In genomic region chr9:103601287-103601686, GRCh38 we compare ENCODE assay signal across 31 cellular contexts.
A peak's percentile ranks its signal among the peaks of the same experiment; 100 is the strongest.
DNase-seq lines count a peak whose midpoint lies in the region; ATAC-seq, FAIRE-seq and TF ChIP-seq lines count a peak whose summit lies in the region.
"Had no signal": no experiment of that assay in that cellular context is flagged by ENCODE, and none has a peak within 500 bp of the region (broad histone marks: within the 10 kb centered on the region; RNA-seq: fewer than 3 reads in every experiment).

No MANE protein-coding gene starts in this region.

- ATAC-seq in HepG2: no peak
- no peak for ATAC-seq in right lobe of liver
- no peak for ATAC-seq in K562
- ATAC-seq: A549; CD8-positive, alpha-beta T cell had no signal

- H3K4me2 ChIP-seq in HepG2 (ENCODE audit: low read depth, low read length): no peak overlapping the region
- H3K4me2 ChIP-seq in K562 (ENCODE audit: insufficient read depth, low read length): no peak overlapping the region
- H3K4me2 ChIP-seq: A549; BLaER1; BLaER1 treated with 17β-estradiol and CSF1 and Interleukin-3, amounts not matched to agents 10 nM and 100 nM had no signal

- no TSS peak for BruUV-seq in HepG2 (replicated peaks; lab: Mats Ljungman, UMichigan)
- no TSS peak for BruUV-seq in K562 (replicated peaks; lab: Mats Ljungman, UMichigan)

- TF ChIP-seq CTCF in HepG2 (CRISPR knock-in tag; IDR thresholded peaks at IDR 0.05) (no peak), right lobe of liver (IDR thresholded peaks at IDR 0.05) (no peak), K562 (IDR thresholded peaks at IDR 0.05 in 2 of 3, conservative IDR thresholded peaks at IDR 0.05 in 1 of 3; ENCODE audit: insufficient read depth in 2 of 3, low read depth in 1 of 3, low read length in 3 of 3) (no peak)

- no peak overlapping the region for H2AFZ ChIP-seq in HepG2 (ENCODE audit: low read length)
- no peak overlapping the region for H2AFZ ChIP-seq in K562 (ENCODE audit: low read depth, low read length)

- TF ChIP-seq EP300 in HepG2 (IDR thresholded peaks at IDR 0.05; ENCODE audit: low read depth in 2 of 2, low read length in 2 of 2): no peak
- no peak for TF ChIP-seq EP300 in HepG2 (CRISPR knock-in tag; IDR thresholded peaks at IDR 0.05; ENCODE audit: borderline replicate concordance)
- no peak for TF ChIP-seq EP300 in K562 (IDR thresholded peaks at IDR 0.05; ENCODE audit: low read length)

- no peak for DNase-seq in HepG2 (ENCODE audit: low spot score)
- DNase-seq in right lobe of liver: no peak
- DNase-seq in K562 (ENCODE audit: extremely low read depth in 1 of 4, low spot score in 3 of 4): no peak
- no peak for DNase-seq in substantia nigra (lab: John Stamatoyannopoulos, UW)
- DNase-seq: 8988T; ACHN; AML-193; BE2C; C1 segment of cervical spinal cord; Caco-2; Calu3; CD4-positive, alpha-beta memory T cell; CD4-positive, alpha-beta T cell; CD4-positive, CD25-positive, alpha-beta regulatory T cell; CD8-positive, alpha-beta memory T cell; CD8-positive, alpha-beta T cell; COR-L47; DMS 273 treated with DMSO at 0.1 percent for 48 hours; DMS153; DMS53; DMS79; DMS79 treated with DMSO at 0.1 percent for 48 hours; DND-41; EL had no signal

- no peak overlapping the region for H3K27ac ChIP-seq in HepG2 (ENCODE audit: extremely low read length, insufficient read depth, low read length)
- no peak overlapping the region for H3K27ac ChIP-seq in right lobe of liver
- H3K27ac ChIP-seq in K562 (ENCODE audit: extremely low read depth, low read depth, low read length): no peak overlapping the region
- H3K27ac ChIP-seq in substantia nigra (ENCODE audit: low read depth, low read length, poor library complexity, severe bottlenecking): no peak overlapping the region
- H3K27ac ChIP-seq: 22Rv1; A549; BLaER1; BLaER1 treated with 17β-estradiol and CSF1 and Interleukin-3, amounts not matched to agents 10 nM and 100 nM; C4-2B had no signal

- in situ Hi-C loops in HepG2 (cut with HindIII; ENCODE audit: extremely low pct_ligation_motif_present, low pct_unique_long_range_greater_than_20kb) (no loop called here), K562 (cut with MboI) (no loop called here)

- CTCF ChIA-PET in HepG2 (lab: Yijun Ruan, JAX; ENCODE audit: low intra/inter-chr PET ratio, low total read pairs): no interaction called here
- CTCF ChIA-PET in K562 (lab: Yijun Ruan, JAX; ENCODE audit: low intra/inter-chr PET ratio): no interaction called here

- TF ChIP-seq POLR2A in HepG2 (IDR thresholded peaks at IDR 0.05; ENCODE audit: insufficient read depth in 1 of 2, low read depth in 2 of 2, low read length in 2 of 2) (no peak), right lobe of liver (IDR thresholded peaks at IDR 0.05) (no peak), K562 (conservative IDR thresholded peaks at IDR 0.05) (no peak)

- H4K20me1 ChIP-seq in HepG2 (ENCODE audit: insufficient read depth, low read length) (no peaks in the 10 kb centered on the region), K562 (replicated peaks; ENCODE audit: control insufficient read depth, insufficient read depth, low read length) (no peaks in the 10 kb centered on the region)
- H4K20me1 ChIP-seq: BLaER1; BLaER1 treated with 17β-estradiol and CSF1 and Interleukin-3, amounts not matched to agents 10 nM and 100 nM had no signal

- H3K4me3 ChIP-seq in HepG2 (replicated peaks in 1 of 3; ENCODE audit: insufficient read depth in 1 of 3, low read depth in 2 of 3, low read length in 3 of 3): no peak overlapping the region
- H3K4me3 ChIP-seq in right lobe of liver: no peak overlapping the region
- no peak overlapping the region for H3K4me3 ChIP-seq in K562
- H3K4me3 ChIP-seq: A549; BLaER1; BLaER1 treated with 17β-estradiol and CSF1 and Interleukin-3, amounts not matched to agents 10 nM and 100 nM had no signal

- H3K27me3 ChIP-seq in HepG2 (ENCODE audit: control insufficient read depth in 1 of 2, insufficient read depth in 2 of 2, low read length in 2 of 2) (no peaks in the 10 kb centered on the region), right lobe of liver (no peaks in the 10 kb centered on the region), K562 (ENCODE audit: control insufficient read depth in 2 of 2, insufficient read depth in 2 of 2, low read length in 2 of 2) (no peaks in the 10 kb centered on the region)
- H3K27me3 ChIP-seq: BE2C; BLaER1; BLaER1 treated with 17β-estradiol and CSF1 and Interleukin-3, amounts not matched to agents 10 nM and 100 nM had no signal

- no peaks in the 10 kb centered on the region for H3K9me1 ChIP-seq in K562 (ENCODE audit: control insufficient read depth, insufficient read depth, low read length)

- TF ChIP-seq RAD21 in HepG2 (CRISPR knock-in tag; IDR thresholded peaks at IDR 0.05) (no peak), K562 (CRISPR knock-in tag; conservative IDR thresholded peaks at IDR 0.05 in 1 of 2, IDR thresholded peaks at IDR 0.05 in 1 of 2) (no peak)

- FAIRE-seq in HepG2 (lab: Jason Lieb, UNC) (no peak), K562 (lab: Jason Lieb, UNC) (no peak)
- FAIRE-seq: A204.1, A549, D721Med had no signal

- no peaks in the 10 kb centered on the region for H3K36me3 ChIP-seq in HepG2 (replicated peaks in 1 of 2; ENCODE audit: control insufficient read depth in 1 of 2, insufficient read depth in 2 of 2, low read length in 2 of 2)
- no peaks in the 10 kb centered on the region for H3K36me3 ChIP-seq in right lobe of liver
- H3K36me3 ChIP-seq in K562 (ENCODE audit: control insufficient read depth, insufficient read depth, low read length): no peaks in the 10 kb centered on the region
- H3K36me3 ChIP-seq: BE2C; BLaER1; BLaER1 treated with 17β-estradiol and CSF1 and Interleukin-3, amounts not matched to agents 10 nM and 100 nM had no signal

- no peak overlapping the region for H3K9ac ChIP-seq in HepG2 (ENCODE audit: insufficient read depth, low read depth, low read length)
- no peak overlapping the region for H3K9ac ChIP-seq in K562 (ENCODE audit: insufficient read depth in 1 of 2, low read depth in 2 of 2, low read length in 2 of 2)
- H3K9ac ChIP-seq: BLaER1; BLaER1 treated with 17β-estradiol and CSF1 and Interleukin-3, amounts not matched to agents 10 nM and 100 nM had no signal

- H3K4me1 ChIP-seq in HepG2 (ENCODE audit: insufficient read depth, low read length) (no peaks in the 10 kb centered on the region), right lobe of liver (no peaks in the 10 kb centered on the region), K562 (replicated peaks in 1 of 2; ENCODE audit: control insufficient read depth in 2 of 2, insufficient read depth in 2 of 2, low read length in 2 of 2) (no peaks in the 10 kb centered on the region)
- H3K4me1 ChIP-seq: A549; BE2C; BLaER1; BLaER1 treated with 17β-estradiol and CSF1 and Interleukin-3, amounts not matched to agents 10 nM and 100 nM; Caco-2 had no signal

- POLR2A ChIA-PET in HepG2 (lab: Yijun Ruan, JAX) (no interaction called here), K562 (lab: Yijun Ruan, JAX) (no interaction called here)

- no peaks in the 10 kb centered on the region for H3K79me2 ChIP-seq in HepG2 (ENCODE audit: insufficient read depth, low read length)
- H3K79me2 ChIP-seq in K562 (ENCODE audit: control insufficient read depth, insufficient read depth, low read length): no peaks in the 10 kb centered on the region

- H3K9me3 ChIP-seq in HepG2 (ENCODE audit: low read length) (peaks cover 57% of the 10 kb centered on the region), right lobe of liver (no peaks in the 10 kb centered on the region), K562 (replicated peaks; ENCODE audit: control insufficient read depth, insufficient read depth, low read depth, low read length) (no peaks in the 10 kb centered on the region)
- H3K9me3 ChIP-seq: BE2C had no signal

- intact Hi-C loops in HepG2 (cut with micrococcal nuclease; ENCODE audit: unreplicated experiment) (no loop called here), right lobe of liver (cut with DNase I) (no loop called here), K562 (cut with micrococcal nuclease) (no loop called here)

- 0% methylated on average over 1 of the region's 1 CpG for WGBS in HepG2 (ENCODE audit: low lambda C conversion rate)
- WGBS in right lobe of liver (ENCODE audit: insufficient coverage, low coverage, low lambda C conversion rate, missing lambda C conversion rate): 67% methylated on average over 1 of the region's 1 CpG
- 0% methylated on average over 1 of the region's 1 CpG for WGBS in K562 (ENCODE audit: insufficient coverage, low coverage, missing lambda C conversion rate)

TF ChIP-seq in HepG2, 621 proteins besides CTCF, POLR2A, EP300 and RAD21:
- TF ChIP-seq TBX2 (CRISPR knock-in tag; IDR thresholded peaks at IDR 0.05; ENCODE audit: borderline replicate concordance): no peak
- TF ChIP-seq HIVEP1 (CRISPR knock-in tag; IDR thresholded peaks at IDR 0.05): no peak
- peak; percentile 96 for TF ChIP-seq ZNF124 (CRISPR knock-in tag; IDR thresholded peaks at IDR 0.05)
- TF ChIP-seq NR2C2 (CRISPR knock-in tag; IDR thresholded peaks at IDR 0.05; ENCODE audit: borderline replicate concordance): no peak
- TF ChIP-seq CREB3 (CRISPR knock-in tag; IDR thresholded peaks at IDR 0.05): no peak

TF ChIP-seq in K562, 482 proteins besides CTCF, POLR2A, EP300 and RAD21:
- TF ChIP-seq ZNF583 (CRISPR knock-in tag; IDR thresholded peaks at IDR 0.05): no peak
- no peak for TF ChIP-seq TCF15 (CRISPR knock-in tag; IDR thresholded peaks at IDR 0.05)
- TF ChIP-seq ZNF133 (CRISPR knock-in tag; IDR thresholded peaks at IDR 0.05): no peak
- peak; percentile 83; the same call in 1 of the 2 replicates for TF ChIP-seq ZNF124 (CRISPR knock-in tag; IDR thresholded peaks at IDR 0.05)
- no peak for TF ChIP-seq LCOR (CRISPR knock-in tag; IDR thresholded peaks at IDR 0.05)
TF ChIP-seq in K562: peak in this region for 1.

Comparison
In these comparisons a context has a peak if more than half of its experiments do, and no peak if none do; other contexts are left out.
1. Of the 241 proteins assayed by ChIP-seq in both HepG2 and K562: peak only in HepG2: none; only in K562: none; in both: ZNF124; in neither: 240.